In genomic region chr17:63094636-63095035, GRCh38 we compare ENCODE assay signal across 27 cellular contexts.
DNase-seq lines count a peak whose midpoint lies in the region; ATAC-seq, FAIRE-seq and TF ChIP-seq lines count a peak whose summit lies in the region.
"Had no signal": no experiment of that assay in that cellular context is flagged by ENCODE, and none has a peak within 500 bp of the region (broad histone marks: within the 10 kb centered on the region; RNA-seq: fewer than 3 reads in every experiment).

No MANE protein-coding gene starts in this region.

- TF ChIP-seq EP300 in HepG2 (IDR thresholded peaks at IDR 0.05; ENCODE audit: low read depth in 2 of 2, low read length in 2 of 2) (no peak), HepG2 (CRISPR knock-in tag; IDR thresholded peaks at IDR 0.05; ENCODE audit: borderline replicate concordance) (no peak), H1 (IDR thresholded peaks at IDR 0.05; ENCODE audit: borderline replicate concordance in 1 of 2, low read depth in 2 of 2, low read length in 2 of 2) (no peak)

- dilution Hi-C loops in IMR-90 (cut with HindIII; ENCODE audit: low sequenced_read_pairs, unreplicated experiment): no loop called here

- TF ChIP-seq CTCF in HepG2 (CRISPR knock-in tag; IDR thresholded peaks at IDR 0.05) (no peak), right lobe of liver (IDR thresholded peaks at IDR 0.05) (no peak), IMR-90 (conservative IDR thresholded peaks at IDR 0.05; ENCODE audit: low read depth, low read length) (no peak), H1 (IDR thresholded peaks at IDR 0.05; ENCODE audit: control extremely low read depth in 1 of 3, insufficient read depth in 1 of 3, low read depth in 1 of 3, low read length in 3 of 3) (no peak), Calu3 (IDR thresholded peaks at IDR 0.05; ENCODE audit: unreplicated experiment) (no peak)

- H3K23me2 ChIP-seq in H1 (ENCODE audit: low read depth, low read length): no peaks in the 10 kb centered on the region

- TF ChIP-seq RAD21 in HepG2 (CRISPR knock-in tag; IDR thresholded peaks at IDR 0.05) (no peak), IMR-90 (IDR thresholded peaks at IDR 0.05; ENCODE audit: low read length) (no peak), H1 (IDR thresholded peaks at IDR 0.05 in 1 of 2, conservative IDR thresholded peaks at IDR 0.05 in 1 of 2; ENCODE audit: low read depth in 2 of 2, low read length in 2 of 2) (no peak)

- H3K14ac ChIP-seq in IMR-90 (replicated peaks; ENCODE audit: low read depth, low read length): no peak overlapping the region
- H3K14ac ChIP-seq in H1 (ENCODE audit: insufficient read length): no peak overlapping the region
- no peak overlapping the region for H3K14ac ChIP-seq in trophoblast cell (ENCODE audit: low read length)

- H4K91ac ChIP-seq in IMR-90 (ENCODE audit: insufficient read depth, low read depth, low read length) (no peak overlapping the region), H1 (replicated peaks; ENCODE audit: insufficient read length, low read length) (no peak overlapping the region), trophoblast cell (ENCODE audit: low read depth, low read length) (no peak overlapping the region)

- no peaks in the 10 kb centered on the region for H3K9me3 Mint-ChIP-seq in Calu3 (ENCODE audit: low read depth, unreplicated experiment)
- H3K9me3 Mint-ChIP-seq: CD4-positive, alpha-beta T cell; CD8-positive, alpha-beta T cell had no signal

- POLR2A ChIA-PET in HepG2 (lab: Yijun Ruan, JAX) (no interaction called here), IMR-90 (lab: Charles Lee; ENCODE audit: unreplicated experiment) (no interaction called here), H1 (lab: Charles Lee; ENCODE audit: partially characterized antibody) (no interaction called here)

- ATAC-seq in HepG2: no peak
- ATAC-seq in right lobe of liver: no peak
- no peak for ATAC-seq in IMR-90 (ENCODE audit: low read depth)
- ATAC-seq: CD8-positive, alpha-beta T cell; GM12878 had no signal

- no peak overlapping the region for H2BK15ac ChIP-seq in IMR-90 (ENCODE audit: low read depth, low read length)
- no peak overlapping the region for H2BK15ac ChIP-seq in H1 (ENCODE audit: low read length)

- FAIRE-seq in HepG2 (lab: Jason Lieb, UNC) (no peak), H1 (lab: Jason Lieb, UNC) (no peak)
- FAIRE-seq: A204.1, GM12878, GM12892, GM18507 had no signal

- no peaks in the 10 kb centered on the region for H3K36me3 Mint-ChIP-seq in Calu3 (ENCODE audit: insufficient read depth, unreplicated experiment)

- no peak overlapping the region for H3K4me3 Mint-ChIP-seq in Calu3 (ENCODE audit: low read depth, unreplicated experiment)
- H3K4me3 Mint-ChIP-seq: B cell; CD4-positive, alpha-beta T cell; CD8-positive, alpha-beta T cell had no signal

- peaks cover 10% of the 10 kb centered on the region for H3K9me1 ChIP-seq in IMR-90 (ENCODE audit: insufficient read depth, low read length)

- H3K18ac ChIP-seq in IMR-90 (ENCODE audit: low read depth, low read length) (no peak overlapping the region), H1 (ENCODE audit: extremely low read depth, low read length) (no peak overlapping the region), trophoblast cell (ENCODE audit: low read length) (no peak overlapping the region)

- no peak for TF ChIP-seq POLR2A in HepG2 (IDR thresholded peaks at IDR 0.05; ENCODE audit: insufficient read depth in 1 of 2, low read depth in 2 of 2, low read length in 2 of 2)
- no peak for TF ChIP-seq POLR2A in right lobe of liver (IDR thresholded peaks at IDR 0.05)
- TF ChIP-seq POLR2A in IMR-90 (IDR thresholded peaks at IDR 0.05; ENCODE audit: low read depth, low read length): no peak
- no peak for TF ChIP-seq POLR2A in H1 (IDR thresholded peaks at IDR 0.05; ENCODE audit: control extremely low read depth in 1 of 2, low read depth in 2 of 2, low read length in 2 of 2)

- H2AFZ ChIP-seq in HepG2 (ENCODE audit: low read length): no peak overlapping the region
- no peak overlapping the region for H2AFZ ChIP-seq in IMR-90 (replicated peaks; ENCODE audit: low read length, poor library complexity)
- H2AFZ ChIP-seq in H1 (ENCODE audit: low read length): no peak overlapping the region
- no peak overlapping the region for H2AFZ ChIP-seq in trophoblast cell (ENCODE audit: insufficient read depth, low read length, poor library complexity)

- no TSS peak for BruUV-seq in HepG2 (replicated peaks; lab: Mats Ljungman, UMichigan)
- no TSS peak for BruUV-seq in IMR-90 (replicated peaks; lab: Mats Ljungman, UMichigan)
- no TSS peak for BruUV-seq in Calu3 (replicated peaks; lab: Mats Ljungman, UMichigan)

- H3K79me1 ChIP-seq in IMR-90 (ENCODE audit: low read depth in 1 of 2, low read length in 2 of 2) (peaks cover 30 to 53% of the 10 kb centered on the region in 2 experiments), H1 (ENCODE audit: low read depth, low read length) (no peaks in the 10 kb centered on the region), trophoblast cell (ENCODE audit: low read length) (no peaks in the 10 kb centered on the region)

- no peak overlapping the region for H2BK12ac ChIP-seq in H1 (ENCODE audit: low read depth, low read length)
- no peak overlapping the region for H2BK12ac ChIP-seq in trophoblast cell (ENCODE audit: low read length)

- CTCF ChIA-PET in HepG2 (lab: Yijun Ruan, JAX; ENCODE audit: low intra/inter-chr PET ratio, low total read pairs): no interaction called here
- CTCF ChIA-PET in IMR-90 (lab: Yijun Ruan, JAX): no interaction called here
- CTCF ChIA-PET in H1 (lab: Charles Lee; ENCODE audit: partially characterized antibody): interaction anchor here (1.1 to 1.6 kb wide), 3 partner anchors 12 to 99 kb away, joined by 3 to 14 read pairs (median 3); no protein-coding TSS in a partner anchor
- CTCF ChIA-PET in Calu3 (lab: Charles Lee): no interaction called here

- H3K27me3 ChIP-seq in HepG2 (ENCODE audit: control insufficient read depth in 1 of 2, insufficient read depth in 2 of 2, low read length in 2 of 2) (no peaks in the 10 kb centered on the region), right lobe of liver (no peaks in the 10 kb centered on the region), IMR-90 (ENCODE audit: control insufficient read depth, insufficient read depth, low read length) (no peaks in the 10 kb centered on the region), H1 (replicated peaks in 1 of 4; ENCODE audit: control insufficient read depth in 3 of 4, extremely low read depth in 1 of 4, insufficient read depth in 3 of 4, low read length in 3 of 4) (no peaks in the 10 kb centered on the region), trophoblast cell (ENCODE audit: insufficient read depth, low read length) (no peaks in the 10 kb centered on the region)
- H3K27me3 ChIP-seq: BLaER1 treated with 17β-estradiol and CSF1 and Interleukin-3, amounts not matched to agents 10 nM and 100 nM had no signal

- H2AK5ac ChIP-seq in IMR-90 (ENCODE audit: low read depth, low read length) (no peak overlapping the region), H1 (ENCODE audit: low read depth, low read length) (no peak overlapping the region), trophoblast cell (ENCODE audit: low read length) (no peak overlapping the region)

- under 1% methylated on average over 3 of the region's 3 CpGs for WGBS in HepG2 (ENCODE audit: low lambda C conversion rate)
- WGBS in right lobe of liver (ENCODE audit: insufficient coverage, low coverage, low lambda C conversion rate, missing lambda C conversion rate): 76% methylated on average over 3 of the region's 3 CpGs
- no CpG with 5 or more reads among the region's 3 CpGs for WGBS in IMR-90 (ENCODE audit: extremely low coverage in 2 of 2, insufficient read length in 1 of 2), 2 experiments
- WGBS in H1 (ENCODE audit: extremely low coverage in 1 of 2, insufficient coverage in 1 of 2, insufficient read length in 1 of 2, insufficient replicate concordance in 2 of 2, low coverage in 1 of 2, low lambda C conversion rate in 2 of 2, missing lambda C conversion rate in 1 of 2), 2 experiments: 81% methylated on average over 3 of the region's 3 CpGs; no CpG with 5 or more reads in 1 of the 2 experiments
- WGBS in trophoblast cell (ENCODE audit: extremely low coverage, insufficient coverage, insufficient read length): no CpG with 5 or more reads among the region's 3 CpGs

- H3K4me3 ChIP-seq in HepG2 (replicated peaks in 1 of 3; ENCODE audit: insufficient read depth in 1 of 3, low read depth in 2 of 3, low read length in 3 of 3) (no peak overlapping the region), right lobe of liver (no peak overlapping the region), IMR-90 (ENCODE audit: insufficient read depth, low read depth, low read length) (no peak overlapping the region), H1 (ENCODE audit: extremely low read depth in 1 of 4, insufficient read depth in 2 of 4, low read depth in 3 of 4, low read length in 4 of 4) (no peak overlapping the region), trophoblast cell (ENCODE audit: low read depth, low read length) (no peak overlapping the region)
- H3K4me3 ChIP-seq: BLaER1 treated with 17β-estradiol and CSF1 and Interleukin-3, amounts not matched to agents 10 nM and 100 nM; GM12878 had no signal

- H3K4me2 ChIP-seq in HepG2 (ENCODE audit: low read depth, low read length) (no peak overlapping the region), IMR-90 (ENCODE audit: low read depth, low read length) (no peak overlapping the region), H1 (ENCODE audit: insufficient read depth in 1 of 2, low read depth in 2 of 2, low read length in 2 of 2) (no peak overlapping the region), trophoblast cell (ENCODE audit: low read length) (no peak overlapping the region)
- H3K4me2 ChIP-seq: BLaER1 treated with 17β-estradiol and CSF1 and Interleukin-3, amounts not matched to agents 10 nM and 100 nM had no signal

- H4K20me1 ChIP-seq in HepG2 (ENCODE audit: insufficient read depth, low read length) (no peaks in the 10 kb centered on the region), IMR-90 (ENCODE audit: insufficient read depth, low read length) (peaks cover 21% of the 10 kb centered on the region), H1 (replicated peaks in 1 of 2; ENCODE audit: control insufficient read depth in 1 of 2, insufficient read depth in 2 of 2, low read length in 2 of 2) (peaks cover 0 to 2% of the 10 kb centered on the region in 2 experiments)
- H4K20me1 ChIP-seq: BLaER1 treated with 17β-estradiol and CSF1 and Interleukin-3, amounts not matched to agents 10 nM and 100 nM had no signal

- H3K27me3 Mint-ChIP-seq in Calu3 (ENCODE audit: unreplicated experiment): no peaks in the 10 kb centered on the region
- H3K27me3 Mint-ChIP-seq: B cell; CD4-positive, alpha-beta T cell had no signal

- H3K27ac ChIP-seq in HepG2 (ENCODE audit: extremely low read length, insufficient read depth, low read length) (no peak overlapping the region), right lobe of liver (no peak overlapping the region), IMR-90 (ENCODE audit: insufficient read depth, low read length) (no peak overlapping the region), H1 (ENCODE audit: low read depth, low read length) (no peak overlapping the region), trophoblast cell (ENCODE audit: low read depth, low read length) (no peak overlapping the region)
- H3K27ac ChIP-seq: BLaER1 treated with 17β-estradiol and CSF1 and Interleukin-3, amounts not matched to agents 10 nM and 100 nM; C4-2B had no signal

- intact Hi-C loops in HepG2 (cut with micrococcal nuclease; ENCODE audit: unreplicated experiment): no loop called here
- intact Hi-C loops in right lobe of liver (cut with DNase I): no loop called here
- intact Hi-C loops in IMR-90 (cut with micrococcal nuclease): loop anchor here (5.0 kb wide), 1 partner anchor 313 kb away; no protein-coding TSS in a partner anchor
- intact Hi-C loops in Calu3 (cut with micrococcal nuclease; ENCODE audit: unreplicated experiment): no loop called here

- H3K79me2 ChIP-seq in HepG2 (ENCODE audit: insufficient read depth, low read length) (no peaks in the 10 kb centered on the region), H1 (ENCODE audit: control insufficient read depth in 1 of 2, insufficient read depth in 2 of 2, low read length in 2 of 2) (no peaks in the 10 kb centered on the region), trophoblast cell (ENCODE audit: control insufficient read depth, insufficient read depth, low read length, poor library complexity) (peaks cover 4% of the 10 kb centered on the region)

- H3K56ac ChIP-seq in IMR-90 (ENCODE audit: extremely low read depth, insufficient read depth, low read length) (no peak overlapping the region), H1 (replicated peaks; ENCODE audit: insufficient read length, low read depth, low read length) (no peak overlapping the region)

- H3K27ac Mint-ChIP-seq in Calu3 (ENCODE audit: unreplicated experiment): no peak overlapping the region
- H3K27ac Mint-ChIP-seq: B cell; CD4-positive, alpha-beta T cell; CD8-positive, alpha-beta T cell had no signal

- no peak overlapping the region for H3K23ac ChIP-seq in IMR-90 (ENCODE audit: low read depth, low read length)
- H3K23ac ChIP-seq in H1 (ENCODE audit: insufficient read length): no peak overlapping the region
- H3K23ac ChIP-seq in trophoblast cell (ENCODE audit: low read length): no peak overlapping the region

- H3K4ac ChIP-seq in IMR-90 (ENCODE audit: low read depth, low read length): peak overlapping the region; percentile 76; the same call in 1 of the 2 replicates
- H3K4ac ChIP-seq in H1 (replicated peaks; ENCODE audit: insufficient read length, low read depth, low read length): no peak overlapping the region
- peak overlapping the region; percentile 4 for H3K4ac ChIP-seq in trophoblast cell (ENCODE audit: low read depth, low read length)

- no peak overlapping the region for H2BK5ac ChIP-seq in IMR-90 (ENCODE audit: low read depth, low read length, poor library complexity, severe bottlenecking)
- H2BK5ac ChIP-seq in H1 (ENCODE audit: low read depth, low read length): no peak overlapping the region
- no peak overlapping the region for H2BK5ac ChIP-seq in trophoblast cell (ENCODE audit: low read depth, low read length, poor library complexity)

- H4K8ac ChIP-seq in IMR-90 (ENCODE audit: low read depth in 2 of 2, low read length in 2 of 2): no peak overlapping the region
- H4K8ac ChIP-seq in H1 (ENCODE audit: extremely low read depth, insufficient read depth, low read length): no peak overlapping the region
- H4K8ac ChIP-seq in trophoblast cell (ENCODE audit: low read depth, low read length): no peak overlapping the region

- no peaks in the 10 kb centered on the region for H3K9me3 ChIP-seq in HepG2 (ENCODE audit: low read length)
- no peaks in the 10 kb centered on the region for H3K9me3 ChIP-seq in right lobe of liver
- H3K9me3 ChIP-seq in IMR-90 (ENCODE audit: control insufficient read depth, insufficient read depth, low read length): no peaks in the 10 kb centered on the region
- no peaks in the 10 kb centered on the region for H3K9me3 ChIP-seq in H1 (ENCODE audit: insufficient read depth in 2 of 2, low read depth in 1 of 2, low read length in 1 of 2)
- no peaks in the 10 kb centered on the region for H3K9me3 ChIP-seq in trophoblast cell (ENCODE audit: insufficient read depth, low read depth, low read length)
- H3K9me3 ChIP-seq: Caco-2 had no signal

- H4K12ac ChIP-seq in trophoblast cell (ENCODE audit: low read depth, low read length): no peak overlapping the region

- in situ Hi-C loops in HepG2 (cut with HindIII; ENCODE audit: extremely low pct_ligation_motif_present, low pct_unique_long_range_greater_than_20kb) (no loop called here), IMR-90 (cut with MboI; ENCODE audit: low sequenced_read_pairs) (no loop called here)

- H4K5ac ChIP-seq in IMR-90 (ENCODE audit: low read depth, low read length): no peak overlapping the region
- H4K5ac ChIP-seq in H1 (ENCODE audit: insufficient read length, low read depth, low read length): no peak overlapping the region

- no peak overlapping the region for H2BK120ac ChIP-seq in IMR-90 (ENCODE audit: low read depth, low read length)
- no peak overlapping the region for H2BK120ac ChIP-seq in H1 (replicated peaks; ENCODE audit: low read depth, low read length)
- H2BK120ac ChIP-seq in trophoblast cell (ENCODE audit: insufficient read depth, low read length, poor library complexity): no peak overlapping the region

- no peak overlapping the region for H2AK9ac ChIP-seq in IMR-90 (replicated peaks; ENCODE audit: low read depth, low read length, poor library complexity)

- H3K9ac ChIP-seq in HepG2 (ENCODE audit: insufficient read depth, low read depth, low read length): no peak overlapping the region
- H3K9ac ChIP-seq in IMR-90 (ENCODE audit: low read depth, low read length): no peak overlapping the region
- H3K9ac ChIP-seq in H1 (replicated peaks in 1 of 4; ENCODE audit: extremely low read depth in 1 of 4, low read depth in 3 of 4, low read length in 3 of 4): no peak overlapping the region
- no peak overlapping the region for H3K9ac ChIP-seq in trophoblast cell (ENCODE audit: low read length)
- H3K9ac ChIP-seq: BLaER1 treated with 17β-estradiol and CSF1 and Interleukin-3, amounts not matched to agents 10 nM and 100 nM had no signal

- DNase-seq in HepG2 (ENCODE audit: low spot score) (no peak), right lobe of liver (no peak), IMR-90 (no peak), H1 (ENCODE audit: low read depth in 1 of 2, low spot score in 2 of 2) (no peak), trophoblast cell (no peak), Calu3 (no peak)
- DNase-seq in stimulated activated CD4-positive, alpha-beta T cell treated with anti-CD3 and anti-CD28 coated beads, Interleukin-15, amount 100 ng/mL, for 24 hours: no peak
- no peak for DNase-seq in activated naive CD4-positive, alpha-beta T cell (lab: John Stamatoyannopoulos, UW)
- DNase-seq: 8988T; AML-193; Caco-2; CD4-positive, alpha-beta T cell; CD8-positive, alpha-beta T cell; DMS 273 treated with DMSO at 0.1 percent for 48 hours; DMS153; DMS53; DMS79; DND-41; EL; GDM1 had no signal

- no peaks in the 10 kb centered on the region for H3K4me1 Mint-ChIP-seq in Calu3 (ENCODE audit: low read depth, unreplicated experiment)

- H2BK20ac ChIP-seq in IMR-90 (ENCODE audit: low read depth, low read length) (no peak overlapping the region), H1 (ENCODE audit: low read length) (no peak overlapping the region)

- H3K36me3 ChIP-seq in HepG2 (replicated peaks in 1 of 2; ENCODE audit: control insufficient read depth in 1 of 2, insufficient read depth in 2 of 2, low read length in 2 of 2) (no peaks in the 10 kb centered on the region), right lobe of liver (no peaks in the 10 kb centered on the region), IMR-90 (ENCODE audit: control insufficient read depth, insufficient read depth, low read length) (0 out of 2 replicates have a peak, but pooled peaks cover 1% of the 10 kb centered on the region), H1 (ENCODE audit: control insufficient read depth in 2 of 4, insufficient read depth in 4 of 4, low read length in 3 of 4) (no peaks in the 10 kb centered on the region), trophoblast cell (ENCODE audit: control insufficient read depth in 1 of 2, insufficient read depth in 2 of 2, low read length in 2 of 2) (peaks cover 0 to 5% of the 10 kb centered on the region in 2 experiments)
- H3K36me3 ChIP-seq: BLaER1 treated with 17β-estradiol and CSF1 and Interleukin-3, amounts not matched to agents 10 nM and 100 nM had no signal

- no peaks in the 10 kb centered on the region for H3K4me1 ChIP-seq in HepG2 (ENCODE audit: insufficient read depth, low read length)
- H3K4me1 ChIP-seq in right lobe of liver: no peaks in the 10 kb centered on the region
- peaks cover 6% of the 10 kb centered on the region for H3K4me1 ChIP-seq in IMR-90 (ENCODE audit: control insufficient read depth, insufficient read depth, low read length)
- no peaks in the 10 kb centered on the region for H3K4me1 ChIP-seq in H1 (replicated peaks in 1 of 4; ENCODE audit: control insufficient read depth in 3 of 4, insufficient read depth in 4 of 4, low read length in 3 of 4)
- H3K4me1 ChIP-seq in trophoblast cell (ENCODE audit: control insufficient read depth in 1 of 2, insufficient read depth in 2 of 2, low read length in 2 of 2): peaks cover 2 to 4% of the 10 kb centered on the region in 2 experiments
- H3K4me1 ChIP-seq: Caco-2 had no signal

Comparison
In these comparisons a context has a peak if more than half of its experiments do, and no peak if none do; other contexts are left out.
1. Of the 41 proteins assayed by ChIP-seq in both HepG2 and H1: peak only in HepG2: none; only in H1: none; in both: MAFK; in neither: 40.